In the genomic region with DNA sequence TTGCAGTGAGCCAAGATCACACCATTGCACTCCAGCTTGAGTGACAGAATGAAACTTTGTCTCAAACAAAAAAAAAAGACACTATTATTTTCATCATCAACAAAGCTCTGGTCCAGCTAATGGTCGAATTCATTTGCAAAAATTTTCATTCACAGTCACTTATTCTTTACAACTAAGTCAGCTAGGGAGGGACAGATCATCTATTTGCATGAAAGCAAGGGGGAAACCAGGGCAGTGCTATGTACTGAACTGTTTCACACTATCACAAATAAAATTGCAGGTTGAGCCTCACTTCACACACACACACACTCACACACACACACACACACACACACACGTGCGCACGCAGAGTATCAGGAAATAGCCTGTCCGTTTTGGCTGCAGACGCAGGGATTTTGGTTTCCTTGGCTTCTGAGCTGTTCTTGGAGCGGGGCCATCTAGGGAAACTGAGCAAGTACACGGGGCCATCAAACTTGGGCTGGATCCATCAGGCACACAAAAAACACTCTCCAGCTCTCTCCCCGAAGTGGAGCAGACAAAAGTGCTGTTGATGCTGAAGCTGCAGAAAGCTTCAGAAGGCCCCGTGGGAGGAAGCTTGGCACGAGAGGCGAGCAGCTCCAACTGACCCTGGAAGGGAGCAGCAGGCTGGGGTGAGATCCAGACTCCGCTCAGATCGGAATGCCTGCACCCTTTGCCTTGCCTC, we compare ENCODE assay signal across 11 cellular contexts. TPM values are rescaled to one million over a fixed set of nuclear protein-coding genes. Genes with fewer than 3 reads are reported as not detected.
A peak's percentile ranks its signal among the peaks of the same experiment; 100 is the strongest.
DNase-seq lines count a peak whose midpoint lies in the region; ATAC-seq and TF ChIP-seq lines count a peak whose summit lies in the region.
"Had no signal": no experiment of that assay in that cellular context is flagged by ENCODE, and none has a peak within 500 bp of the region (broad histone marks: within the 10 kb centered on the region; RNA-seq: fewer than 3 reads in every experiment).

No MANE protein-coding gene starts in this region.

- DNase-seq in A673 (ENCODE audit: low spot score) (peak; percentile 27), NCI-H226 (peak; percentile 52), fibroblast of lung (ENCODE audit: low read depth in 2 of 2) (peak; percentile 64 to 88), NCI-H146 (lab: John Stamatoyannopoulos, UW) (no peak), NCI-H2107 (lab: John Stamatoyannopoulos, UW) (no peak)
- DNase-seq: activated naive CD8-positive, alpha-beta T cell treated with anti-CD3 and anti-CD28 coated beads, Interleukin-2, amount 10 ng/mL, durations not matched to agents 7 days and 5 days; CD4-positive, CD25-positive, alpha-beta regulatory T cell had no signal

- BruUV-seq in A673 (replicated peaks; lab: Mats Ljungman, UMichigan): no TSS peak

- intact Hi-C loops in A673 (cut with micrococcal nuclease; ENCODE audit: unreplicated experiment): no loop called here

- CTCF ChIA-PET in A673 (lab: Charles Lee): interaction anchor here (0.6 to 0.7 kb wide), 2 partner anchors 40 to 216 kb away, joined by 3 to 4 read pairs; no protein-coding TSS in a partner anchor

- TF ChIP-seq CTCF in A673 (conservative IDR thresholded peaks at IDR 0.05; ENCODE audit: low read depth, low read length) (no peak), fibroblast of lung (conservative IDR thresholded peaks at IDR 0.05 in 1 of 2, IDR thresholded peaks at IDR 0.05 in 1 of 2; ENCODE audit: low read depth in 1 of 2, low read length in 2 of 2) (no peak), nephron (IDR thresholded peaks at IDR 0.05; ENCODE audit: unreplicated experiment in 3 of 3) (no peak)

- H3K79me2 ChIP-seq in fibroblast of lung (ENCODE audit: control insufficient read depth, insufficient read depth, low read length): no peaks in the 10 kb centered on the region

- no peak overlapping the region for H3K4me3 ChIP-seq in A673 (ENCODE audit: low read depth, low read length, poor library complexity, severe bottlenecking)
- peak overlapping the region in 2 of 4 experiments; percentile 13 to 18 for H3K4me3 ChIP-seq in fibroblast of lung (replicated peaks in 1 of 4; ENCODE audit: control extremely low read depth in 1 of 4, insufficient read depth in 1 of 4, low read depth in 3 of 4, low read length in 4 of 4)

- peaks cover 17% of the 10 kb centered on the region for H3K27me3 Mint-ChIP-seq in nephron (ENCODE audit: low read depth)
- H3K27me3 Mint-ChIP-seq: progenitor cell of endocrine pancreas had no signal

- H3K9ac ChIP-seq in fibroblast of lung (ENCODE audit: insufficient read depth, low read length): no peak overlapping the region

- H3K36me3 ChIP-seq in A673 (ENCODE audit: insufficient read depth, low read length, poor library complexity, severe bottlenecking) (no peaks in the 10 kb centered on the region), fibroblast of lung (ENCODE audit: control insufficient read depth, insufficient read depth, low read length) (no peaks in the 10 kb centered on the region)

- peak overlapping the region in 2 of 3 experiments; percentile 7 to 43 for H3K4me3 Mint-ChIP-seq in nephron
- H3K4me3 Mint-ChIP-seq: activated naive CD8-positive, alpha-beta T cell treated with anti-CD3 and anti-CD28 coated beads, Interleukin-2, amount 10 ng/mL, durations not matched to agents 7 days and 5 days; CD4-positive, CD25-positive, alpha-beta regulatory T cell had no signal

- H3K4me1 ChIP-seq in A673 (ENCODE audit: insufficient read depth, low read length, poor library complexity, severe bottlenecking): peaks cover 6% of the 10 kb centered on the region
- peaks cover 2% of the 10 kb centered on the region for H3K4me1 ChIP-seq in fibroblast of lung (ENCODE audit: control insufficient read depth, extremely low read depth, insufficient read depth, low read length)

- H3K9me3 Mint-ChIP-seq in nephron: no peaks in the 10 kb centered on the region
- H3K9me3 Mint-ChIP-seq: activated naive CD8-positive, alpha-beta T cell treated with anti-CD3 and anti-CD28 coated beads, Interleukin-2, amount 10 ng/mL, durations not matched to agents 7 days and 5 days; CD4-positive, CD25-positive, alpha-beta regulatory T cell had no signal

- no peaks in the 10 kb centered on the region for H3K36me3 Mint-ChIP-seq in nephron (ENCODE audit: low read depth)
- H3K36me3 Mint-ChIP-seq: activated naive CD8-positive, alpha-beta T cell treated with anti-CD3 and anti-CD28 coated beads, Interleukin-2, amount 10 ng/mL, durations not matched to agents 7 days and 5 days; CD4-positive, CD25-positive, alpha-beta regulatory T cell had no signal

- ATAC-seq in GM21423 (IDR thresholded peaks at IDR 0.05; ENCODE audit: unreplicated experiment) (no peak), HG03469 (IDR thresholded peaks at IDR 0.05; ENCODE audit: unreplicated experiment) (no peak)

- H3K27ac ChIP-seq in A673 (ENCODE audit: low read depth, low read length, poor library complexity, severe bottlenecking) (no peak overlapping the region), fibroblast of lung (ENCODE audit: insufficient read depth, low read length) (no peak overlapping the region)

- H3K4me2 ChIP-seq in fibroblast of lung (ENCODE audit: extremely low read depth, insufficient read depth, low read length): peak overlapping the region; percentile 52

- POLR2A ChIA-PET in A673 (lab: Charles Lee; ENCODE audit: low non-redundant PET): interaction anchor here (0.5 to 0.7 kb wide), 2 partner anchors 22 to 89 kb away, joined by 7 to 26 read pairs; no protein-coding TSS in a partner anchor

- no peaks in the 10 kb centered on the region for H3K27me3 ChIP-seq in A673 (replicated peaks; ENCODE audit: insufficient read depth, low read depth, low read length, poor library complexity)
- no peaks in the 10 kb centered on the region for H3K27me3 ChIP-seq in fibroblast of lung (ENCODE audit: control insufficient read depth, insufficient read depth, low read length)

- no peaks in the 10 kb centered on the region for H4K20me1 ChIP-seq in fibroblast of lung (ENCODE audit: control insufficient read depth, extremely low read depth, insufficient read depth, low read length)

- H3K9me3 ChIP-seq in A673 (ENCODE audit: low read depth, low read length, poor library complexity, severe bottlenecking): no peaks in the 10 kb centered on the region
- H3K9me3 ChIP-seq in fibroblast of lung (ENCODE audit: control insufficient read depth, insufficient read depth, low read depth, low read length): no peaks in the 10 kb centered on the region

- H3K27ac Mint-ChIP-seq in nephron: peak overlapping the region; percentile 71 to 96 (median 77)
- H3K27ac Mint-ChIP-seq: activated naive CD8-positive, alpha-beta T cell treated with anti-CD3 and anti-CD28 coated beads, Interleukin-2, amount 10 ng/mL, durations not matched to agents 7 days and 5 days had no signal

- peak overlapping the region; percentile 48 for H2AFZ ChIP-seq in fibroblast of lung (ENCODE audit: low read length)

- H3K4me1 Mint-ChIP-seq in nephron: peaks cover 26% of the 10 kb centered on the region
- H3K4me1 Mint-ChIP-seq: activated naive CD8-positive, alpha-beta T cell treated with anti-CD3 and anti-CD28 coated beads, Interleukin-2, amount 10 ng/mL, durations not matched to agents 7 days and 5 days had no signal

RNA-seq across cellular contexts. Expression of gene HELZ, which starts 44.3 kb away (rescaled TPM):
- total RNA-seq in A673 (2021): 49.1 and 57.3 TPM in 2 replicates
- 28.1 and 39.8 TPM in 2 replicates for total RNA-seq in fibroblast of lung
- polyA plus RNA-seq in fibroblast of lung: 14.1 and 18.9 TPM in 2 replicates
- 5.3 and 10.2 TPM in 2 replicates for polyA plus RNA-seq in fibroblast of lung (2012)
- 16.3 and 21.7 TPM in 2 replicates for polyA minus RNA-seq in fibroblast of lung (ENCODE audit: low replicate concordance)

Comparison
In these comparisons a context has a peak if more than half of its experiments do, and no peak if none do; other contexts are left out.
1. DNase-seq: peak in A673 (single experiment), NCI-H226 (single experiment) and fibroblast of lung (2 of 2); none in NCI-H146 (single experiment) and NCI-H2107 (single experiment).